2 cellular contexts compared by ENCODE assay signal in genomic region chr12:131047789-131048610, GRCh38.
TF ChIP-seq lines count a peak whose summit lies in the region.

No MANE protein-coding gene starts in this region.

TF ChIP-seq in GM23338, 12 proteins besides CTCF, POLR2A, EP300 and RAD21 (continued from another document):
- TF ChIP-seq ZNF331 (CRISPR knock-in tag; IDR thresholded peaks at IDR 0.05; ENCODE audit: low read depth) (no peak), EZH2 (IDR thresholded peaks at IDR 0.05; ENCODE audit: low read depth, unreplicated experiment) (no peak), ZNF114 (CRISPR knock-in tag; IDR thresholded peaks at IDR 0.05) (no peak)

TF ChIP-seq in K562, 482 proteins besides CTCF, POLR2A, EP300 and RAD21:
- TF ChIP-seq ZBTB7A (IDR thresholded peaks at IDR 0.05; ENCODE audit: borderline replicate concordance, control insufficient read depth, low read depth, low read length) (peak; percentile 5; the same call in 1 of the 2 replicates), ZNF740 (CRISPR knock-in tag; IDR thresholded peaks at IDR 0.05) (0 out of 2 replicates have a peak, but pooled peaks have one; percentile 27), ZNF740 (tag; IDR thresholded peaks at IDR 0.05) (no peak), NFATC3 (IDR thresholded peaks at IDR 0.05) (no peak), RNF2 (IDR thresholded peaks at IDR 0.05) (no peak), ZNF347 (CRISPR knock-in tag; IDR thresholded peaks at IDR 0.05; ENCODE audit: low read depth) (no peak), FOXP1 (CRISPR knock-in tag; IDR thresholded peaks at IDR 0.05) (no peak)
